Comparison of ENCODE assay signal across 8 cellular contexts in genomic region chr20:45833030-45833882, GRCh38. TPM values are rescaled to one million over a fixed set of nuclear protein-coding genes. Genes with fewer than 3 reads are reported as not detected.
DNase-seq lines count a peak whose midpoint lies in the region; ATAC-seq and TF ChIP-seq lines count a peak whose summit lies in the region.

TSS of gene SNX21 (plus strand) at chr20:45833799. CDS start at chr20:45833920, 121 bp downstream.

- peak in 1 of 2 donors; percentile 36 for TF ChIP-seq POLR2A in gastroesophageal sphincter (IDR thresholded peaks at IDR 0.05)

- no peaks in the 10 kb centered on the region for H3K9me3 ChIP-seq in CD8-positive, alpha-beta T cell (ENCODE audit: low read length)
- no peaks in the 10 kb centered on the region for H3K9me3 ChIP-seq in gastroesophageal sphincter

- intact Hi-C loops in CD8-positive, alpha-beta T cell (cut with DNase I, micrococcal nuclease) = loop anchor here in 1 of 2 experiments (2.0 kb wide), 1 partner anchor 24 kb away; the partner anchor contains the start of genes ACOT8 and ZSWIM3

- no peak within 1 kb of the TSS for H3K27ac ChIP-seq in CD8-positive, alpha-beta T cell (ENCODE audit: low read depth, low read length)
- H3K27ac ChIP-seq in gastroesophageal sphincter = peak within 1 kb of the TSS; percentile 76 to 97 (median 89)

- H3K36me3 ChIP-seq in CD8-positive, alpha-beta T cell (ENCODE audit: insufficient read depth, low read length) = no peaks in the 10 kb centered on the region
- H3K36me3 ChIP-seq in gastroesophageal sphincter = peaks cover 0 to 11% of the 10 kb centered on the region in 2 donors

- peaks cover 17% of the 10 kb centered on the region for H3K4me1 Mint-ChIP-seq in CD8-positive, alpha-beta T cell (ENCODE audit: low read depth)
- peaks cover 8% of the 10 kb centered on the region for H3K4me1 Mint-ChIP-seq in activated naive CD8-positive, alpha-beta T cell treated with anti-CD3 and anti-CD28 coated beads for 36 hours
- H3K4me1 Mint-ChIP-seq in nephron = peaks cover 44% of the 10 kb centered on the region

- peak within 1 kb of the TSS; percentile 86 for H3K4me3 Mint-ChIP-seq in CD8-positive, alpha-beta T cell
- H3K4me3 Mint-ChIP-seq in activated naive CD8-positive, alpha-beta T cell treated with anti-CD3 and anti-CD28 coated beads for 36 hours = peak within 1 kb of the TSS; percentile 75
- peak within 1 kb of the TSS; percentile 86 to 88 (median 86) for H3K4me3 Mint-ChIP-seq in nephron

- no peaks in the 10 kb centered on the region for H3K9me3 Mint-ChIP-seq in CD8-positive, alpha-beta T cell
- no peaks in the 10 kb centered on the region for H3K9me3 Mint-ChIP-seq in activated naive CD8-positive, alpha-beta T cell treated with anti-CD3 and anti-CD28 coated beads for 36 hours
- no peaks in the 10 kb centered on the region for H3K9me3 Mint-ChIP-seq in nephron

- DNase-seq in CD8-positive, alpha-beta T cell = peak in 5 of 7 experiments; percentile 6 to 61 (median 22)
- peak; percentile 74 for DNase-seq in HEK293T (ENCODE audit: extremely low spot score)
- DNase-seq in NOMO-1 treated with DMSO at 0.1 percent for 48 hours (lab: John Stamatoyannopoulos, UW; ENCODE audit: unreplicated experiment) = peak; percentile 83
- DNase-seq in activated naive CD8-positive, alpha-beta T cell treated with anti-CD3 and anti-CD28 coated beads for 36 hours = peak; percentile 38
- peak; percentile 83 for DNase-seq in ureter (ENCODE audit: low spot score)
- no peak for DNase-seq in effector CD8-positive, alpha-beta T cell (lab: John Stamatoyannopoulos, UW)

- CTCF ChIA-PET in CD8-positive, alpha-beta T cell (lab: Charles Lee) = no interaction called here
- CTCF ChIA-PET in HEK293T (lab: Yijun Ruan, JAX) = interaction anchor here (0.6 kb wide), 1 partner anchor 34 kb away, joined by 3 read pairs; no protein-coding TSS in a partner anchor

- no peak for TF ChIP-seq CTCF in CD8-positive, alpha-beta T cell (IDR thresholded peaks at IDR 0.05)
- TF ChIP-seq CTCF in gastroesophageal sphincter (IDR thresholded peaks at IDR 0.05) (no peak), nephron (IDR thresholded peaks at IDR 0.05; ENCODE audit: unreplicated experiment in 3 of 3) (no peak)

- peaks cover 7% of the 10 kb centered on the region for H3K4me1 ChIP-seq in CD8-positive, alpha-beta T cell (ENCODE audit: insufficient read depth, low read length)
- H3K4me1 ChIP-seq in gastroesophageal sphincter = peaks cover 5 to 65% (median 25%) of the 10 kb centered on the region in 3 donors

- peaks cover 3% of the 10 kb centered on the region for H3K36me3 Mint-ChIP-seq in CD8-positive, alpha-beta T cell
- H3K36me3 Mint-ChIP-seq in activated naive CD8-positive, alpha-beta T cell treated with anti-CD3 and anti-CD28 coated beads for 36 hours = no peaks in the 10 kb centered on the region
- H3K36me3 Mint-ChIP-seq in nephron (ENCODE audit: low read depth) = peaks cover 6% of the 10 kb centered on the region

- no peak for TF ChIP-seq EP300 in gastroesophageal sphincter (IDR thresholded peaks at IDR 0.05)

- no peaks in the 10 kb centered on the region for H3K27me3 Mint-ChIP-seq in CD8-positive, alpha-beta T cell (ENCODE audit: low read depth)
- H3K27me3 Mint-ChIP-seq in activated naive CD8-positive, alpha-beta T cell treated with anti-CD3 and anti-CD28 coated beads for 36 hours = peaks cover 3% of the 10 kb centered on the region
- H3K27me3 Mint-ChIP-seq in nephron (ENCODE audit: low read depth) = no peaks in the 10 kb centered on the region

- peak within 1 kb of the TSS; percentile 73 for H3K4me3 ChIP-seq in CD8-positive, alpha-beta T cell (ENCODE audit: low read depth, low read length)
- peak within 1 kb of the TSS; percentile 59 to 86 for H3K4me3 ChIP-seq in gastroesophageal sphincter

- POLR2A ChIA-PET in CD8-positive, alpha-beta T cell (lab: Charles Lee) = interaction anchor here (1.0 to 2.6 kb wide), 5 partner anchors 22 to 136 kb away, joined by 3 to 10 read pairs (median 3); partner anchors contain the start of genes ACOT8, PCIF1, ZSWIM1 and ZSWIM3
- POLR2A ChIA-PET in HEK293T (lab: Yijun Ruan, JAX) = interaction anchor here (0.6 to 2.2 kb wide), 17 partner anchors 8 to 137 kb away, joined by 3 to 10 read pairs (median 4); partner anchors contain the start of genes UBE2C and ZSWIM1

- H3K27ac Mint-ChIP-seq in CD8-positive, alpha-beta T cell = no peak within 1 kb of the TSS
- H3K27ac Mint-ChIP-seq in activated naive CD8-positive, alpha-beta T cell treated with anti-CD3 and anti-CD28 coated beads for 36 hours = no peak within 1 kb of the TSS
- H3K27ac Mint-ChIP-seq in nephron = peak within 1 kb of the TSS; percentile 89 to 96 (median 95)

- ATAC-seq in CD8-positive, alpha-beta T cell = peak; percentile 73
- peak; percentile 93 for ATAC-seq in gastroesophageal sphincter

- H3K27me3 ChIP-seq in CD8-positive, alpha-beta T cell (ENCODE audit: insufficient read depth, low read length) = no peaks in the 10 kb centered on the region
- no peaks in the 10 kb centered on the region for H3K27me3 ChIP-seq in gastroesophageal sphincter

- WGBS in gastroesophageal sphincter (ENCODE audit: low coverage in 1 of 2), 2 donors = 0 to 2% methylated on average over 6 to 9 of the region's 35 CpGs

TF ChIP-seq in HEK293T, 16 proteins besides CTCF, POLR2A, EP300 and RAD21:
- TF ChIP-seq PKNOX1 (IDR thresholded peaks at IDR 0.05) (no peak), BHLHE40 (IDR thresholded peaks at IDR 0.05; ENCODE audit: borderline replicate concordance) (no peak)

RNA-seq across cellular contexts. Expression of gene SNX21, which starts in this region (rescaled TPM):
- under 1 TPM; 0.46 to 0.50 TPM for total RNA-seq in CD8-positive, alpha-beta T cell
- 1 to 10 TPM; 1.3 to 1.5 TPM for total RNA-seq in activated naive CD8-positive, alpha-beta T cell treated with anti-CD3 and anti-CD28 coated beads for 36 hours
- total RNA-seq in gastroesophageal sphincter (10 to 100 TPM; 45.9 to 76.3 (median 59.7) TPM), ureter (31.4 TPM)

Comparison
In these comparisons a context has a peak if more than half of its experiments do, and no peak if none do; other contexts are left out.
1. RNA of gene SNX21 (total RNA-seq): 45.9 to 76.3 TPM in gastroesophageal sphincter and 31.4 TPM in ureter (single experiment); 1.3 to 1.5 TPM in activated naive CD8-positive, alpha-beta T cell treated with anti-CD3 and anti-CD28 coated beads for 36 hours and 0.46 to 0.50 TPM in CD8-positive, alpha-beta T cell; every median in the first group is over 10 times any median in the second.
2. Peak in DNase-seq, ATAC-seq and H3K4me3 ChIP-seq in CD8-positive, alpha-beta T cell; RNA of the gene not detected or under 1 TPM.
3. H3K27ac Mint-ChIP-seq: peak in nephron (3 of 3); none in CD8-positive, alpha-beta T cell (single experiment) and activated naive CD8-positive, alpha-beta T cell treated with anti-CD3 and anti-CD28 coated beads for 36 hours (single experiment).
4. Peak in every context shown above with its lines, with median percentiles within 50 percentile points of each other: H3K4me3 Mint-ChIP-seq.